ENCODE assay signal across 8 cellular contexts in the genomic region with DNA sequence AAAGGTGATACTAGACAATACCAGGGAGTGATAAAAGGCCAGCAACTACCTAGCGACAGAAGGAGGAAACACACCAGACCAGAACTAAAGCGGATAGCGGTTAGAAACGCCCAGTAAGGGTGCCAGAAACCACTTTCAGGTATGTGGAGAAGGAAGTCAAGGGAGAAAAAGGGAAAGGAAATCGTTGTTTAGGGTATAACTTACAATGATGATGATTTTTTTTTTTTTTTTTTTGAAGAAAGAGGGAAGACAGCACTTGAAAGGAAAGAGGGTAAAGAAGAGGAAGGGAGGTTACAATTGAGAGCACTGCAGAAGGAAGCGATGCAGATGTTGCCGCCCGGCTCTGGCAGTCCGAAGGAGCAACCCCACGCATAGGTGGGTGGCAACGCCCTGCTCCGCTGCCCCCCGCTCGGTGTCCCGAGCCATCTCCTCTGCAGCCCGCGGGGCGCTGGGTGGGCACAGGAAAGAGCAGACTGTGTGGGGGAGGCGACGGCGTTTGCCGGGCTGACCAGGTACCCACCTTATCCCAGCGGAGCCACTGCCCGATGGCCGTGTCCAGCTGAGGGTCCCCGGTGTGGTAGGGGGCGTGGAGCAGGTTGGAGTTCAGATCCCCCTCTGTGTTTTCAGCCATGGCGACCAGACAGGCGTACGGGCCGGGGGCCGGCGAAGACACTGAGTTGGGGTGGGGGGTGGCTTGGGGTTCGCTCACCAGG. TPM values are rescaled to one million over a fixed set of nuclear protein-coding genes. Genes with fewer than 3 reads are reported as not detected.
DNase-seq lines count a peak whose midpoint lies in the region; ATAC-seq and TF ChIP-seq lines count a peak whose summit lies in the region.

No MANE protein-coding gene starts in this region.

- H3K4me2 ChIP-seq in OCI-LY3 (ENCODE audit: low read length), result peak overlapping the region; percentile 88

- peak overlapping the region; percentile 76 for H3K4me3 ChIP-seq in OCI-LY3 (ENCODE audit: low read length)

- peaks cover 4% of the 10 kb centered on the region; the same call in 1 of the 2 replicates for H3K4me1 ChIP-seq in OCI-LY3 (ENCODE audit: low read length)

- no peak for ATAC-seq in GM19328 (IDR thresholded peaks at IDR 0.05; ENCODE audit: unreplicated experiment)

- DNase-seq in SIG-M5 treated with dmso at 0.1 percent for 504 hours (lab: John Stamatoyannopoulos, UW; ENCODE audit: unreplicated experiment) (peak; percentile 69), SIG-M5 (lab: John Stamatoyannopoulos, UW) (no peak), HT-29 (ENCODE audit: low spot score) (peak; percentile 89), globus pallidus (ENCODE audit: low spot score) (peak; percentile 6), osteocyte (ENCODE audit: extremely low spot score, unreplicated experiment) (peak; percentile 85)
- peak; percentile 81 for DNase-seq in activated effector memory CD4-positive, alpha-beta T cell treated with anti-CD3 and anti-CD28 coated beads, Interleukin-2, amount 50 U/mL, for 16 hours

- peak overlapping the region; percentile 85 for H3K27ac Mint-ChIP-seq in osteocyte (ENCODE audit: unreplicated experiment)

- no peak for TF ChIP-seq CTCF in OCI-LY3 (IDR thresholded peaks at IDR 0.05; ENCODE audit: low read depth, low read length)
- TF ChIP-seq CTCF in osteocyte (IDR thresholded peaks at IDR 0.05), result peak; percentile 21

- H4K20me1 ChIP-seq in OCI-LY3 (ENCODE audit: insufficient read depth, low read length), result no peaks in the 10 kb centered on the region

- no peaks in the 10 kb centered on the region for H3K9me3 Mint-ChIP-seq in osteocyte (ENCODE audit: unreplicated experiment)

- no peaks in the 10 kb centered on the region for H3K79me2 ChIP-seq in OCI-LY3 (ENCODE audit: low read length)

- H3K27me3 ChIP-seq in OCI-LY3 (ENCODE audit: low read depth, low read length), result peaks cover 5% of the 10 kb centered on the region; the same call in 1 of the 2 replicates

- peaks cover 3% of the 10 kb centered on the region for H3K36me3 Mint-ChIP-seq in osteocyte (ENCODE audit: unreplicated experiment)

- peak overlapping the region; percentile 100 for H3K4me3 Mint-ChIP-seq in osteocyte (ENCODE audit: unreplicated experiment)

- peak overlapping the region; percentile 70 for H3K9ac ChIP-seq in OCI-LY3 (ENCODE audit: low read length)

- H3K36me3 ChIP-seq in OCI-LY3 (replicated peaks; ENCODE audit: low read depth, low read length), result no peaks in the 10 kb centered on the region

- H3K27ac ChIP-seq in OCI-LY3 (ENCODE audit: low read length), result no peak overlapping the region

- peaks cover 28% of the 10 kb centered on the region for H3K4me1 Mint-ChIP-seq in osteocyte (ENCODE audit: unreplicated experiment)

- H3K9me3 ChIP-seq in OCI-LY3 (ENCODE audit: insufficient read depth, low read length), result no peaks in the 10 kb centered on the region

- peak overlapping the region; percentile 85 for H2AFZ ChIP-seq in OCI-LY3 (ENCODE audit: low read depth, low read length)

- H3K27me3 Mint-ChIP-seq in osteocyte (ENCODE audit: unreplicated experiment), result no peaks in the 10 kb centered on the region

RNA-seq across cellular contexts. Expression of a gene that starts 0.5 kb away (rescaled TPM):
- total RNA-seq in HT-29 (2014; rRNA removed; shearing (Covaris generic)), result 0.79 and 1.3 TPM in 2 replicates
- 19.8 and 22.1 TPM in 2 replicates for total RNA-seq in osteocyte
